8 cellular contexts compared by ENCODE assay signal in genomic region chr10:3755440-3756359, GRCh38. TPM values are rescaled to one million over a fixed set of nuclear protein-coding genes. Genes with fewer than 3 reads are reported as not detected.
DNase-seq lines count a peak whose midpoint lies in the region; TF ChIP-seq lines count a peak whose summit lies in the region.

No MANE protein-coding gene starts in this region.

- H3K36me3 ChIP-seq in PC-9 (ENCODE audit: low read depth): no peaks in the 10 kb centered on the region

- H3K4me3 ChIP-seq in PC-9 (no peak overlapping the region), epithelial cell of esophagus (ENCODE audit: low read length) (no peak overlapping the region)

- CTCF ChIA-PET in PC-9 (lab: Charles Lee): no interaction called here

- H3K9me3 ChIP-seq in PC-9 (ENCODE audit: insufficient read depth, low read depth): no peaks in the 10 kb centered on the region

- BruUV-seq in PC-9 (replicated peaks; lab: Mats Ljungman, UMichigan): TSS peak; percentile 74

- peaks cover 39% of the 10 kb centered on the region for H3F3A ChIP-seq in PC-9 (ENCODE audit: insufficient read depth, low read depth)

- peak overlapping the region; percentile 20 for H3K4me2 ChIP-seq in PC-9

- DNase-seq in COLO829 (ENCODE audit: low spot score): peak; percentile 45
- DNase-seq in PC-9: peak in 1 of 2 experiments; percentile 54
- peak; percentile 34 for DNase-seq in epithelial cell of esophagus (ENCODE audit: low read depth)
- peak; percentile 38 for DNase-seq in occipital lobe (lab: John Stamatoyannopoulos, UW)
- no peak for DNase-seq in NCI-H1105 treated with DMSO at 0.1 percent for 48 hours (lab: John Stamatoyannopoulos, UW)
- no peak for DNase-seq in iPS-NIHi11 (ENCODE audit: low spot score)
- no peak for DNase-seq in putamen (ENCODE audit: low spot score)
- DNase-seq in NCI-H446 (lab: John Stamatoyannopoulos, UW): no peak

- H3K4me1 ChIP-seq in PC-9 (replicated peaks; ENCODE audit: insufficient read depth): peaks cover 63% of the 10 kb centered on the region

- POLR2A ChIA-PET in PC-9 (lab: Charles Lee; ENCODE audit: unreplicated experiment): interaction anchor here (0.6 kb wide), 1 partner anchor 66 kb away, joined by 4 read pairs; no protein-coding TSS in a partner anchor

- no peaks in the 10 kb centered on the region; the same call in 1 of the 2 replicates for H3K79me2 ChIP-seq in PC-9 (ENCODE audit: low read depth)

- peak overlapping the region; percentile 92 for H3K27ac ChIP-seq in PC-9

- no peaks in the 10 kb centered on the region for H3K27me3 ChIP-seq in PC-9 (ENCODE audit: insufficient read depth, low read depth)

- H4K20me1 ChIP-seq in PC-9 (ENCODE audit: insufficient read depth): no peaks in the 10 kb centered on the region

- H2AFZ ChIP-seq in PC-9: no peak overlapping the region

- H3K9me2 ChIP-seq in PC-9 (ENCODE audit: insufficient read depth): no peaks in the 10 kb centered on the region

- intact Hi-C loops in PC-9 (cut with micrococcal nuclease; ENCODE audit: unreplicated experiment): loop anchor here (1.0 to 2.0 kb wide), 2 partner anchors 55 to 288 kb away; no protein-coding TSS in a partner anchor

- TF ChIP-seq CTCF in PC-9 (conservative IDR thresholded peaks at IDR 0.05): no peak
- no peak for TF ChIP-seq CTCF in epithelial cell of esophagus (IDR thresholded peaks at IDR 0.05; ENCODE audit: insufficient read depth, low read depth, low read length, missing control alignments)

RNA-seq across cellular contexts. Expression of gene KLF6, which starts 29.3 kb away (rescaled TPM):
- total RNA-seq in PC-9 (2021) (27.7 and 41.9 TPM in 2 replicates), occipital lobe (91.9 TPM)

Comparison
In these comparisons a context has a peak if more than half of its experiments do, and no peak if none do; other contexts are left out.
1. DNase-seq: peak in COLO829 (single experiment), epithelial cell of esophagus (single experiment) and occipital lobe (single experiment); none in NCI-H1105 treated with DMSO at 0.1 percent for 48 hours (single experiment), iPS-NIHi11 (single experiment), putamen (single experiment) and NCI-H446 (0 of 2).